Comparison of ENCODE assay signal across 8 cellular contexts in genomic region chrX:154761977-154762528, GRCh38. TPM values are rescaled to one million over a fixed set of nuclear protein-coding genes. Genes with fewer than 3 reads are reported as not detected.
DNase-seq lines count a peak whose midpoint lies in the region; ATAC-seq and TF ChIP-seq lines count a peak whose summit lies in the region.

No MANE protein-coding gene starts in this region.

- no peak for TF ChIP-seq POLR2A in erythroblast (IDR thresholded peaks at IDR 0.05; ENCODE audit: low read length)

- peak overlapping the region; percentile 97 for H3K27ac Mint-ChIP-seq in activated CD4-positive, alpha-beta T cell treated with anti-CD3 and anti-CD28 coated beads, Interleukin-2, amount 10 ng/mL, durations not matched to agents 7 days and 5 days

- H3K9me3 Mint-ChIP-seq in activated CD4-positive, alpha-beta T cell treated with anti-CD3 and anti-CD28 coated beads, Interleukin-2, amount 10 ng/mL, durations not matched to agents 7 days and 5 days, result no peaks in the 10 kb centered on the region

- no peaks in the 10 kb centered on the region for H3K9me3 ChIP-seq in psoas muscle

- peak overlapping the region; percentile 82 for H3K4me3 ChIP-seq in psoas muscle

- H3K4me1 ChIP-seq in psoas muscle, result no peaks in the 10 kb centered on the region

- peaks cover 16% of the 10 kb centered on the region for H3K36me3 Mint-ChIP-seq in activated CD4-positive, alpha-beta T cell treated with anti-CD3 and anti-CD28 coated beads, Interleukin-2, amount 10 ng/mL, durations not matched to agents 7 days and 5 days (ENCODE audit: low read depth)

- H3K4me3 Mint-ChIP-seq in activated CD4-positive, alpha-beta T cell treated with anti-CD3 and anti-CD28 coated beads, Interleukin-2, amount 10 ng/mL, durations not matched to agents 7 days and 5 days, result peak overlapping the region; percentile 85

- H3K27ac ChIP-seq in RWPE1 (peak overlapping the region; percentile 82), psoas muscle (peak overlapping the region; percentile 86)

- H3K4me1 Mint-ChIP-seq in activated CD4-positive, alpha-beta T cell treated with anti-CD3 and anti-CD28 coated beads, Interleukin-2, amount 10 ng/mL, durations not matched to agents 7 days and 5 days, result peaks cover 28% of the 10 kb centered on the region

- POLR2A ChIA-PET in activated CD4-positive, alpha-beta T cell treated with anti-CD3 and anti-CD28 coated beads, Interleukin-2, amount 10 ng/mL, durations not matched to agents 7 days and 5 days (lab: Charles Lee), result no interaction called here
- POLR2A ChIA-PET in RWPE1 (lab: Yijun Ruan, JAX; ENCODE audit: low non-redundant PET), result interaction anchor here (0.5 to 1.2 kb wide), 2 partner anchors 12 to 266 kb away, joined by 3 read pairs; partner anchors contain the start of gene GAB3

- H3K27me3 Mint-ChIP-seq in activated CD4-positive, alpha-beta T cell treated with anti-CD3 and anti-CD28 coated beads, Interleukin-2, amount 10 ng/mL, durations not matched to agents 7 days and 5 days, result no peaks in the 10 kb centered on the region

- CTCF ChIA-PET in activated CD4-positive, alpha-beta T cell treated with anti-CD3 and anti-CD28 coated beads, Interleukin-2, amount 10 ng/mL, durations not matched to agents 7 days and 5 days (lab: Charles Lee), result interaction anchor here (0.6 to 1.5 kb wide), 6 partner anchors 12 to 71 kb away, joined by 3 to 5 read pairs (median 3); no protein-coding TSS in a partner anchor
- CTCF ChIA-PET in RWPE1 (lab: Yijun Ruan, JAX), result no interaction called here

- no peak for TF ChIP-seq CTCF in RWPE1 (conservative IDR thresholded peaks at IDR 0.05; ENCODE audit: low read depth)
- no peak for TF ChIP-seq CTCF in psoas muscle (IDR thresholded peaks at IDR 0.05)

- intact Hi-C loops in psoas muscle (cut with DNase I), result no loop called here

- no peaks in the 10 kb centered on the region for H3K27me3 ChIP-seq in psoas muscle (ENCODE audit: insufficient read depth in 3 of 3, low read length in 2 of 3)

- peak; percentile 12 for DNase-seq in activated CD4-positive, alpha-beta T cell treated with anti-CD3 and anti-CD28 coated beads, Interleukin-2, amount 10 ng/mL, durations not matched to agents 7 days and 5 days
- no peak for DNase-seq in activated CD4-positive, alpha-beta T cell treated with anti-CD3 and anti-CD28 coated beads, Interleukin-2, amount 50 U/mL, for 48 hours
- DNase-seq in RWPE1 (ENCODE audit: low spot score) (no peak), erythroblast (lab: John Stamatoyannopoulos, UW) (peak; percentile 63 to 72), psoas muscle (no peak), NCI-H1048 (lab: John Stamatoyannopoulos, UW) (no peak), NOMO-1 (lab: John Stamatoyannopoulos, UW; ENCODE audit: unreplicated experiment in 2 of 2) (no peak), SIG-M5 treated with dmso at 0.1 percent for 504 hours (lab: John Stamatoyannopoulos, UW; ENCODE audit: unreplicated experiment) (no peak)

- ATAC-seq in psoas muscle, result peak in 2 of 4 donors; percentile 6 to 40

- peaks cover 0 to 24% of the 10 kb centered on the region in 2 donors for H3K36me3 ChIP-seq in psoas muscle (ENCODE audit: insufficient read depth in 1 of 2, low read depth in 1 of 2)

- WGBS in psoas muscle, 3 donors, result 12 to 52% (median 15%) methylated on average over 10 of the region's 10 CpGs

RNA-seq across cellular contexts. Expression of gene DKC1, which starts 0.6 kb away (rescaled TPM):
- total RNA-seq in activated CD4-positive, alpha-beta T cell treated with anti-CD3 and anti-CD28 coated beads, Interleukin-2, amount 10 ng/mL, durations not matched to agents 7 days and 5 days, result 10 to 100 TPM; 64.7 to 69.3 TPM
- total RNA-seq in psoas muscle, result 10 to 100 TPM; 21.2 to 45.5 (median 34.6) TPM
- polyA plus RNA-seq in psoas muscle, result 10 to 100 TPM; 23.4 to 61.0 (median 38.2) TPM

RNA-seq across cellular contexts. Expression of gene GAB3, which starts 11.2 kb away (rescaled TPM):
- 1 to 10 TPM; 4.5 to 5.5 TPM for total RNA-seq in activated CD4-positive, alpha-beta T cell treated with anti-CD3 and anti-CD28 coated beads, Interleukin-2, amount 10 ng/mL, durations not matched to agents 7 days and 5 days
- total RNA-seq in psoas muscle, result 1 to 10 TPM; 1.0 to 3.4 (median 1.4) TPM
- polyA plus RNA-seq in psoas muscle, result 1 to 10 TPM in 1 of 3 donors, under 1 TPM in 2; 0.61 to 3.2 (median 0.65) TPM

RNA-seq across cellular contexts. Expression of gene MPP1, which starts 43.2 kb away (rescaled TPM):
- 10 to 100 TPM; 45.0 to 48.6 TPM for total RNA-seq in activated CD4-positive, alpha-beta T cell treated with anti-CD3 and anti-CD28 coated beads, Interleukin-2, amount 10 ng/mL, durations not matched to agents 7 days and 5 days
- total RNA-seq in psoas muscle, result 10 to 100 TPM; 15.1 to 21.3 (median 18.8) TPM
- polyA plus RNA-seq in psoas muscle, result 10 to 100 TPM; 13.9 to 22.1 (median 15.1) TPM

Comparison
In these comparisons a context has a peak if more than half of its experiments do, and no peak if none do; other contexts are left out.
1. DNase-seq: peak in activated CD4-positive, alpha-beta T cell treated with anti-CD3 and anti-CD28 coated beads, Interleukin-2, amount 10 ng/mL, durations not matched to agents 7 days and 5 days (single experiment) and erythroblast (2 of 2); none in activated CD4-positive, alpha-beta T cell treated with anti-CD3 and anti-CD28 coated beads, Interleukin-2, amount 50 U/mL, for 48 hours (0 of 2), RWPE1 (single experiment), psoas muscle (0 of 2), NCI-H1048 (single experiment), NOMO-1 (0 of 2) and SIG-M5 treated with dmso at 0.1 percent for 504 hours (single experiment).